Comparison of ENCODE assay signal across 1 cellular context in the genomic region with DNA sequence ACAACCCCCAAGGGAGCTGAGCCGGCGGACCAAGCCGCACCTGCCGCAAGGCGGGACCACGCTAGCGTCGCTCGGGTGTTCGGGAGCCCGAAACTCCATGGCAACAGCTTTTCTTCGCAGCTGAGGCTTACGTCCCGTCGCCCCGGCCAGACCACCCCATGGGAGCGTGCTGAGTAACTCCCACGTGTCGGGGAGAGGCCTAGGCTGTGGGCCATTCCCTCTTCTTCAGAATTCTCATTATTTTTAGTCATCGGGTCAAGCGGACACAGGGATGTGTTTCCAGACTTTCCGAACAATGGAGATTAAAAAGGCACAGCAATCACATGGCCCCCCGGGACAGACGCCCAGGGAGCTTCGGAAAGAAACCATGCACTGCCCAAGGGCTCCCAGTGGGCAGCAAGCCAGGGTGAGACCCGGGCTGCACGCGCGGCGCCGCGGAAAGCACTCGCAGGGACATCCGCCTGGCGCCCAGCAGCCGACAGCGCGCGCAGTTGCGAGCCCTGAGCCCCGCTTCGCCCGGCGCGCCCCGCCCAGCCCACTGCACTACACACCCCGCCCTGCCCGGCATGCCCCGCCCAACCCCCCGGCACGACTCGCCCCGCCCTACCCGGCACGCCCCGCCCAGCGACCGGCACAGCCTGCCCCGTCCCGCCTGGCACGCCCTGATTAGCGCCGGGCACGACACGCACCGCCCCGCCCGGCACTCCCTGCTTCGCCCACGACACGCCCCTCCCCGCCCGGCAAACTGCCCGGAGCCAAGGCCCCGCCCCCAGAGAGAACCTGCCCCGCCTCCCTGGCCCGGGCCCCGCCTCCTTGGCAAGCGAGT.
TF ChIP-seq lines count a peak whose summit lies in the region.

No MANE protein-coding gene starts in this region.

TF ChIP-seq in IMR-90, 13 proteins besides CTCF, POLR2A, EP300 and RAD21:
- TF ChIP-seq SMC3 (IDR thresholded peaks at IDR 0.05; ENCODE audit: low read depth, low read length) (no peak), CHD1 (IDR thresholded peaks at IDR 0.05; ENCODE audit: low read depth, low read length) (no peak), MAZ (IDR thresholded peaks at IDR 0.05; ENCODE audit: borderline replicate concordance, low read depth, low read length) (peak; percentile 88; the same call in 1 of the 2 replicates), BHLHE40 (IDR thresholded peaks at IDR 0.05; ENCODE audit: low read depth, low read length) (0 out of 2 replicates have a peak, but pooled peaks have one; percentile 2), MXI1 (IDR thresholded peaks at IDR 0.05; ENCODE audit: borderline replicate concordance, low read depth, low read length) (peak; percentile 79), CEBPB (IDR thresholded peaks at IDR 0.05; ENCODE audit: low read depth, low read length) (no peak)
- TF ChIP-seq, protein P1, sequence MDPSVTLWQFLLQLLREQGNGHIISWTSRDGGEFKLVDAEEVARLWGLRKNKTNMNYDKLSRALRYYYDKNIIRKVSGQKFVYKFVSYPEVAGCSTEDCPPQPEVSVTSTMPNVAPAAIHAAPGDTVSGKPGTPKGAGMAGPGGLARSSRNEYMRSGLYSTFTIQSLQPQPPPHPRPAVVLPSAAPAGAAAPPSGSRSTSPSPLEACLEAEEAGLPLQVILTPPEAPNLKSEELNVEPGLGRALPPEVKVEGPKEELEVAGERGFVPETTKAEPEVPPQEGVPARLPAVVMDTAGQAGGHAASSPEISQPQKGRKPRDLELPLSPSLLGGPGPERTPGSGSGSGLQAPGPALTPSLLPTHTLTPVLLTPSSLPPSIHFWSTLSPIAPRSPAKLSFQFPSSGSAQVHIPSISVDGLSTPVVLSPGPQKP (IDR thresholded peaks at IDR 0.05; ENCODE audit: borderline replicate concordance, low read depth, low read length), result no peak
- TF ChIP-seq, protein P2, sequence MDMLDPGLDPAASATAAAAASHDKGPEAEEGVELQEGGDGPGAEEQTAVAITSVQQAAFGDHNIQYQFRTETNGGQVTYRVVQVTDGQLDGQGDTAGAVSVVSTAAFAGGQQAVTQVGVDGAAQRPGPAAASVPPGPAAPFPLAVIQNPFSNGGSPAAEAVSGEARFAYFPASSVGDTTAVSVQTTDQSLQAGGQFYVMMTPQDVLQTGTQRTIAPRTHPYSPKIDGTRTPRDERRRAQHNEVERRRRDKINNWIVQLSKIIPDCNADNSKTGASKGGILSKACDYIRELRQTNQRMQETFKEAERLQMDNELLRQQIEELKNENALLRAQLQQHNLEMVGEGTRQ (IDR thresholded peaks at IDR 0.05; ENCODE audit: low read depth, low read length), result peak; percentile 71
